ENCODE assay signal across 10 cellular contexts in genomic region chr21:43721225-43721605, GRCh38. TPM values are rescaled to one million over a fixed set of nuclear protein-coding genes. Genes with fewer than 3 reads are reported as not detected.
DNase-seq lines count a peak whose midpoint lies in the region; ATAC-seq and TF ChIP-seq lines count a peak whose summit lies in the region.
"Had no signal": no experiment of that assay in that cellular context is flagged by ENCODE, and none has a peak within 500 bp of the region (broad histone marks: within the 10 kb centered on the region; RNA-seq: fewer than 3 reads in every experiment).

No MANE protein-coding gene starts in this region.

- CTCF ChIA-PET in SK-N-SH (lab: Yijun Ruan, JAX): no interaction called here
- CTCF ChIA-PET in activated CD4-positive, alpha-beta memory T cell treated with anti-CD3 and anti-CD28 coated beads, Interleukin-2, amount 10 ng/mL, durations not matched to agents 7 days and 5 days (lab: Charles Lee): interaction anchor here (0.6 kb wide), 1 partner anchor 134 kb away, joined by 3 read pairs; no protein-coding TSS in a partner anchor

- peaks cover 43% of the 10 kb centered on the region for H3K4me1 Mint-ChIP-seq in activated CD4-positive, alpha-beta memory T cell treated with anti-CD3 and anti-CD28 coated beads, Interleukin-2, amount 10 ng/mL, durations not matched to agents 7 days and 5 days
- peaks cover 52% of the 10 kb centered on the region for H3K4me1 Mint-ChIP-seq in stimulated activated effector memory CD8-positive, alpha-beta T cell treated with anti-CD3 and anti-CD28 coated beads, Interleukin-12 subunit alpha, Interleukin-12 subunit beta, amount 100 ng/mL, for 72 hours

- peak overlapping the region; percentile 81 for H3K4me3 Mint-ChIP-seq in activated CD4-positive, alpha-beta memory T cell treated with anti-CD3 and anti-CD28 coated beads, Interleukin-2, amount 10 ng/mL, durations not matched to agents 7 days and 5 days
- peak overlapping the region; percentile 85 for H3K4me3 Mint-ChIP-seq in stimulated activated effector memory CD8-positive, alpha-beta T cell treated with anti-CD3 and anti-CD28 coated beads, Interleukin-12 subunit alpha, Interleukin-12 subunit beta, amount 100 ng/mL, for 72 hours

- TF ChIP-seq CTCF in SK-N-SH (IDR thresholded peaks at IDR 0.05): no peak

- H3K27ac Mint-ChIP-seq in activated CD4-positive, alpha-beta memory T cell treated with anti-CD3 and anti-CD28 coated beads, Interleukin-2, amount 10 ng/mL, durations not matched to agents 7 days and 5 days: no peak overlapping the region
- peak overlapping the region; percentile 78 for H3K27ac Mint-ChIP-seq in stimulated activated effector memory CD8-positive, alpha-beta T cell treated with anti-CD3 and anti-CD28 coated beads, Interleukin-12 subunit alpha, Interleukin-12 subunit beta, amount 100 ng/mL, for 72 hours

- no peaks in the 10 kb centered on the region for H3K9me2 ChIP-seq in SK-N-SH

- DNase-seq in SK-N-SH (no peak), fibroblast of peridontal ligament (ENCODE audit: extremely low read depth) (peak; percentile 39), amygdala (lab: John Stamatoyannopoulos, UW) (no peak), HUDEP-2 (lab: John Stamatoyannopoulos, UW; ENCODE audit: unreplicated experiment in 76 of 76) (no peak)
- no peak for DNase-seq in activated CD4-positive, alpha-beta memory T cell treated with anti-CD3 and anti-CD28 coated beads, Interleukin-2, amount 10 ng/mL, durations not matched to agents 7 days and 5 days
- no peak for DNase-seq in stimulated activated effector memory CD8-positive, alpha-beta T cell treated with anti-CD3 and anti-CD28 coated beads, Interleukin-12 subunit alpha, Interleukin-12 subunit beta, amount 100 ng/mL, for 72 hours (ENCODE audit: low spot score in 2 of 2)
- DNase-seq: cerebellar nuclear complex, T-helper 9 cell had no signal

- H3K4me1 ChIP-seq in SK-N-SH (ENCODE audit: control insufficient read depth in 1 of 2, insufficient read depth in 2 of 2, low read depth in 1 of 2, low read length in 1 of 2): peaks cover 6 to 23% of the 10 kb centered on the region in 2 experiments; a peak in 2 of 4 replicates

- H3K4me2 ChIP-seq in SK-N-SH: peak overlapping the region; percentile 100

- H3K36me3 Mint-ChIP-seq in activated CD4-positive, alpha-beta memory T cell treated with anti-CD3 and anti-CD28 coated beads, Interleukin-2, amount 10 ng/mL, durations not matched to agents 7 days and 5 days (ENCODE audit: low read depth): peaks cover 12% of the 10 kb centered on the region
- peaks cover 38% of the 10 kb centered on the region for H3K36me3 Mint-ChIP-seq in stimulated activated effector memory CD8-positive, alpha-beta T cell treated with anti-CD3 and anti-CD28 coated beads, Interleukin-12 subunit alpha, Interleukin-12 subunit beta, amount 100 ng/mL, for 72 hours

- no peaks in the 10 kb centered on the region for H3K9me3 Mint-ChIP-seq in activated CD4-positive, alpha-beta memory T cell treated with anti-CD3 and anti-CD28 coated beads, Interleukin-2, amount 10 ng/mL, durations not matched to agents 7 days and 5 days
- H3K9me3 Mint-ChIP-seq in stimulated activated effector memory CD8-positive, alpha-beta T cell treated with anti-CD3 and anti-CD28 coated beads, Interleukin-12 subunit alpha, Interleukin-12 subunit beta, amount 100 ng/mL, for 72 hours: no peaks in the 10 kb centered on the region

- no peaks in the 10 kb centered on the region for H3K36me3 ChIP-seq in SK-N-SH (replicated peaks in 1 of 2; ENCODE audit: control insufficient read depth in 1 of 2, insufficient read depth in 2 of 2, low read length in 1 of 2)

- TF ChIP-seq RAD21 in SK-N-SH (IDR thresholded peaks at IDR 0.05; ENCODE audit: low read length): no peak

- POLR2A ChIA-PET in SK-N-SH (lab: Yijun Ruan, JAX): interaction anchor here (1.9 kb wide), 1 partner anchor 7 kb away, joined by 5 read pairs; no protein-coding TSS in a partner anchor
- POLR2A ChIA-PET in activated CD4-positive, alpha-beta memory T cell treated with anti-CD3 and anti-CD28 coated beads, Interleukin-2, amount 10 ng/mL, durations not matched to agents 7 days and 5 days (lab: Charles Lee): interaction anchor here (1.1 to 2.3 kb wide), 5 partner anchors 11 to 62 kb away, joined by 3 to 7 read pairs (median 3); partner anchors contain the start of genes HSF2BP and RRP1B

- no peak for TF ChIP-seq EP300 in SK-N-SH (IDR thresholded peaks at IDR 0.05; ENCODE audit: borderline replicate concordance in 1 of 2, low read depth in 1 of 2, low read length in 1 of 2)

- no peak overlapping the region for H3K4me3 ChIP-seq in SK-N-SH (ENCODE audit: low read depth in 2 of 2, low read length in 1 of 2)

- H3K9ac ChIP-seq in SK-N-SH: no peak overlapping the region

- H2AFZ ChIP-seq in SK-N-SH (ENCODE audit: low read depth): no peak overlapping the region

- H3K27me3 ChIP-seq in SK-N-SH (ENCODE audit: insufficient read depth): no peaks in the 10 kb centered on the region

- peaks cover 11% of the 10 kb centered on the region for H3K27me3 Mint-ChIP-seq in activated CD4-positive, alpha-beta memory T cell treated with anti-CD3 and anti-CD28 coated beads, Interleukin-2, amount 10 ng/mL, durations not matched to agents 7 days and 5 days

- peaks cover 5% of the 10 kb centered on the region for H3F3A ChIP-seq in SK-N-SH (replicated peaks; ENCODE audit: insufficient read depth)

- 100% methylated on average over 2 of the region's 4 CpGs for WGBS in SK-N-SH (ENCODE audit: low lambda C conversion rate)

- H4K20me1 ChIP-seq in SK-N-SH (ENCODE audit: insufficient read depth): peaks cover 35% of the 10 kb centered on the region

- no peaks in the 10 kb centered on the region for H3K9me3 ChIP-seq in SK-N-SH

- peaks cover 58% of the 10 kb centered on the region for H3K79me2 ChIP-seq in SK-N-SH (ENCODE audit: insufficient read depth)

- H3K27ac ChIP-seq in SK-N-SH (ENCODE audit: low read depth in 2 of 2, low read length in 1 of 2): no peak overlapping the region

- ATAC-seq in SK-N-SH treated with all-trans-retinoic acid at 6 μM for 48 hours: no peak
- no peak for ATAC-seq in stimulated activated effector memory CD8-positive, alpha-beta T cell treated with anti-CD3 and anti-CD28 coated beads, Interleukin-12 subunit alpha, Interleukin-12 subunit beta, amount 100 ng/mL, for 72 hours
- ATAC-seq in HG03039 (IDR thresholded peaks at IDR 0.05; ENCODE audit: unreplicated experiment): no peak

TF ChIP-seq in SK-N-SH, 30 proteins besides CTCF, POLR2A, EP300 and RAD21 (continues in another document):
- TF ChIP-seq MEF2A (IDR thresholded peaks at IDR 0.05; ENCODE audit: borderline replicate concordance, low read depth): no peak
- TF ChIP-seq MAX (IDR thresholded peaks at IDR 0.05; ENCODE audit: low read depth): no peak
- TF ChIP-seq SMC3 (IDR thresholded peaks at IDR 0.05; ENCODE audit: low read depth, low read length): no peak
- no peak for TF ChIP-seq USF1 (IDR thresholded peaks at IDR 0.05; ENCODE audit: borderline replicate concordance, low read depth)
- TF ChIP-seq CHD2 (IDR thresholded peaks at IDR 0.05; ENCODE audit: low read length, partially characterized antibody): no peak

TF ChIP-seq in SK-N-SH treated with all-trans-retinoic acid at 6 μM for 48 hours, 23 proteins besides CTCF, POLR2A, EP300 and RAD21 (continues in another document):
- no peak for TF ChIP-seq BACH2 (CRISPR knock-in tag; IDR thresholded peaks at IDR 0.05; ENCODE audit: borderline replicate concordance)
- TF ChIP-seq TSHZ2 (CRISPR knock-in tag; IDR thresholded peaks at IDR 0.05): no peak
- TF ChIP-seq CSRNP3 (CRISPR knock-in tag; IDR thresholded peaks at IDR 0.05): no peak
- no peak for TF ChIP-seq CSDC2 (CRISPR knock-in tag; IDR thresholded peaks at IDR 0.05)

RNA-seq across cellular contexts. Expression of gene PDXK, which starts 2.3 kb away (rescaled TPM):
- 85.7 and 89.2 TPM in 2 replicates for polyA plus RNA-seq in SK-N-SH (2012; rRNA removed)
- polyA plus RNA-seq in SK-N-SH (2012; cell fraction: cytosol; rRNA removed): 49.7 and 63.0 TPM in 2 replicates
- 110 and 138 TPM in 2 replicates for polyA plus RNA-seq in SK-N-SH (2012; cell fraction: nucleus; rRNA removed)
- 10 to 100 TPM; 94.1 to 95.0 TPM for total RNA-seq in activated CD4-positive, alpha-beta memory T cell treated with anti-CD3 and anti-CD28 coated beads, Interleukin-2, amount 10 ng/mL, durations not matched to agents 7 days and 5 days

RNA-seq across cellular contexts. Expression of gene CSTB, which starts 54.9 kb away (rescaled TPM):
- polyA plus RNA-seq in SK-N-SH (2012; rRNA removed): 64.5 and 101 TPM in 2 replicates
- polyA plus RNA-seq in SK-N-SH (2012; cell fraction: cytosol; rRNA removed): 74.5 and 76.9 TPM in 2 replicates
- 34.0 and 36.2 TPM in 2 replicates for polyA plus RNA-seq in SK-N-SH (2012; cell fraction: nucleus; rRNA removed)
- total RNA-seq in activated CD4-positive, alpha-beta memory T cell treated with anti-CD3 and anti-CD28 coated beads, Interleukin-2, amount 10 ng/mL, durations not matched to agents 7 days and 5 days: 10 to 100 TPM; 54.3 to 55.6 TPM
